Comparison of ENCODE assay signal across 10 cellular contexts in genomic region chr7:12731214-12731656, GRCh38. TPM values are rescaled to one million over a fixed set of nuclear protein-coding genes. Genes with fewer than 3 reads are reported as not detected.
A peak's percentile ranks its signal among the peaks of the same experiment; 100 is the strongest.
DNase-seq lines count a peak whose midpoint lies in the region; ATAC-seq and TF ChIP-seq lines count a peak whose summit lies in the region.
"Had no signal": no experiment of that assay in that cellular context is flagged by ENCODE, and none has a peak within 500 bp of the region (broad histone marks: within the 10 kb centered on the region; RNA-seq: fewer than 3 reads in every experiment).

No MANE protein-coding gene starts in this region.

- H3K36me3 Mint-ChIP-seq in activated T-cell treated with anti-CD3 and anti-CD28 coated beads, Interleukin-2, amount 50 U/mL, for 24 hours (ENCODE audit: low read depth), result no peaks in the 10 kb centered on the region
- no peaks in the 10 kb centered on the region for H3K36me3 Mint-ChIP-seq in endothelial cell (ENCODE audit: low read depth, unreplicated experiment)

- no peaks in the 10 kb centered on the region for H3K9me3 Mint-ChIP-seq in activated T-cell treated with anti-CD3 and anti-CD28 coated beads, Interleukin-2, amount 50 U/mL, for 24 hours
- H3K9me3 Mint-ChIP-seq in endothelial cell (ENCODE audit: unreplicated experiment), result no peaks in the 10 kb centered on the region

- DNase-seq in activated T-cell treated with anti-CD3 and anti-CD28 coated beads, Interleukin-2, amount 50 U/mL, for 24 hours, result no peak
- no peak for DNase-seq in activated T-cell treated with anti-CD3 and anti-CD28 coated beads, Interleukin-2, amount 50 U/mL, for 48 hours
- DNase-seq in OCI-M2 (lab: John Stamatoyannopoulos, UW; ENCODE audit: unreplicated experiment) (peak; percentile 34), endothelial cell (ENCODE audit: low spot score) (no peak), renal cortical epithelial cell (ENCODE audit: low read depth) (peak; percentile 33)
- DNase-seq: activated T-cell treated with anti-CD3 and anti-CD28 coated beads, Interleukin-2, amount 50 U/mL, for 1 hour; left cardiac atrium had no signal

- TF ChIP-seq CTCF in endothelial cell (IDR thresholded peaks at IDR 0.05; ENCODE audit: unreplicated experiment), result no peak

- ATAC-seq in GM18867 (IDR thresholded peaks at IDR 0.05; ENCODE audit: unreplicated experiment) (no peak), GM21526 (IDR thresholded peaks at IDR 0.05; ENCODE audit: low FRiP score, unreplicated experiment) (no peak), GM21423 (IDR thresholded peaks at IDR 0.05; ENCODE audit: unreplicated experiment) (no peak)

- peaks cover 23% of the 10 kb centered on the region for H3K4me1 Mint-ChIP-seq in activated T-cell treated with anti-CD3 and anti-CD28 coated beads, Interleukin-2, amount 50 U/mL, for 24 hours (ENCODE audit: low read depth)
- peaks cover 33% of the 10 kb centered on the region for H3K4me1 Mint-ChIP-seq in endothelial cell (ENCODE audit: unreplicated experiment)

- H3K4me3 Mint-ChIP-seq in activated T-cell treated with anti-CD3 and anti-CD28 coated beads, Interleukin-2, amount 50 U/mL, for 24 hours, result no peak overlapping the region
- H3K4me3 Mint-ChIP-seq in endothelial cell (ENCODE audit: unreplicated experiment), result no peak overlapping the region

- H3K27me3 Mint-ChIP-seq in activated T-cell treated with anti-CD3 and anti-CD28 coated beads, Interleukin-2, amount 50 U/mL, for 24 hours, result no peaks in the 10 kb centered on the region
- peaks cover 1% of the 10 kb centered on the region for H3K27me3 Mint-ChIP-seq in endothelial cell (ENCODE audit: unreplicated experiment)

- H3K27ac Mint-ChIP-seq in activated T-cell treated with anti-CD3 and anti-CD28 coated beads, Interleukin-2, amount 50 U/mL, for 24 hours, result peak overlapping the region; percentile 66
- peak overlapping the region; percentile 97 for H3K27ac Mint-ChIP-seq in endothelial cell (ENCODE audit: unreplicated experiment)

RNA-seq across cellular contexts. Expression of gene ARL4A, which starts 43.8 kb away (rescaled TPM):
- total RNA-seq in endothelial cell (ENCODE audit: unreplicated experiment) (41.2 TPM), renal cortical epithelial cell (27.7 and 32.1 TPM in 2 replicates)

Comparison
In these comparisons a context has a peak if more than half of its experiments do, and no peak if none do; other contexts are left out.
1. DNase-seq: peak in OCI-M2 (single experiment) and renal cortical epithelial cell (single experiment); none in activated T-cell treated with anti-CD3 and anti-CD28 coated beads, Interleukin-2, amount 50 U/mL, for 24 hours (single experiment), activated T-cell treated with anti-CD3 and anti-CD28 coated beads, Interleukin-2, amount 50 U/mL, for 48 hours (0 of 2) and endothelial cell (single experiment).